9 cellular contexts compared by ENCODE assay signal in genomic region chr10:14556285-14556956, GRCh38.
DNase-seq lines count a peak whose midpoint lies in the region; ATAC-seq and TF ChIP-seq lines count a peak whose summit lies in the region.
"Had no signal": no experiment of that assay in that cellular context is flagged by ENCODE, and none has a peak within 500 bp of the region (broad histone marks: within the 10 kb centered on the region; RNA-seq: fewer than 3 reads in every experiment).

No MANE protein-coding gene starts in this region.

- peak overlapping the region; percentile 64 for H3K27ac Mint-ChIP-seq in nephron progenitor cell

- H3K36me3 Mint-ChIP-seq in nephron progenitor cell (ENCODE audit: low read depth), result peaks cover 16% of the 10 kb centered on the region

- peaks cover 80% of the 10 kb centered on the region for H3K4me1 Mint-ChIP-seq in nephron progenitor cell

- peaks cover 6% of the 10 kb centered on the region for H3K27me3 Mint-ChIP-seq in nephron progenitor cell (ENCODE audit: low read depth, poor library complexity)

- no peaks in the 10 kb centered on the region for H3K9me3 Mint-ChIP-seq in nephron progenitor cell

- H3K27ac ChIP-seq in cingulate gyrus (ENCODE audit: low read depth, low read length), result peak overlapping the region; percentile 70
- H3K27ac ChIP-seq: KMS-11 had no signal

- TF ChIP-seq CTCF in GM10266 (IDR thresholded peaks at IDR 0.05; ENCODE audit: control insufficient read depth, insufficient read depth, low read depth, missing control alignments) (peak; percentile 65), nephron progenitor cell (IDR thresholded peaks at IDR 0.05) (peak; percentile 7)

- DNase-seq in GM10266 (ENCODE audit: extremely low spot score), result peak; percentile 34
- DNase-seq in MV-4-11 (lab: John Stamatoyannopoulos, UW), result peak; percentile 42
- DNase-seq in nephron progenitor cell, result no peak
- no peak for DNase-seq in GM03348 (ENCODE audit: low spot score)

- H3K4me3 Mint-ChIP-seq in nephron progenitor cell, result no peak overlapping the region

- ATAC-seq in GM21381 (IDR thresholded peaks at IDR 0.05; ENCODE audit: unreplicated experiment) (peak; percentile 60), GM19397 (IDR thresholded peaks at IDR 0.05; ENCODE audit: unreplicated experiment) (no peak), HG03460 (IDR thresholded peaks at IDR 0.05; ENCODE audit: unreplicated experiment) (no peak)

Comparison
In these comparisons a context has a peak if more than half of its experiments do, and no peak if none do; other contexts are left out.
1. DNase-seq: peak in GM10266 (single experiment) and MV-4-11 (single experiment); none in nephron progenitor cell (single experiment) and GM03348 (single experiment).